8 cellular contexts compared by ENCODE assay signal in genomic region chr22:42947211-42947990, GRCh38.
A peak's percentile ranks its signal among the peaks of the same experiment; 100 is the strongest.
DNase-seq lines count a peak whose midpoint lies in the region; ATAC-seq, FAIRE-seq and TF ChIP-seq lines count a peak whose summit lies in the region.

No MANE protein-coding gene starts in this region.

- no peak for TF ChIP-seq CTCF in keratinocyte (optimal IDR thresholded peaks at IDR 0.05 in 1 of 3, IDR thresholded peaks at IDR 0.05 in 1 of 3, conservative IDR thresholded peaks at IDR 0.05 in 1 of 3; ENCODE audit: extremely low read depth in 1 of 3, insufficient read depth in 2 of 3, low read length in 3 of 3)
- TF ChIP-seq CTCF in upper lobe of right lung (IDR thresholded peaks at IDR 0.05), result no peak

- H3K4me1 ChIP-seq in keratinocyte (ENCODE audit: control insufficient read depth, extremely low read depth, insufficient read depth, low read length) (peaks cover 17% of the 10 kb centered on the region), upper lobe of right lung (peaks cover 39% of the 10 kb centered on the region)

- H3K9ac ChIP-seq in keratinocyte (ENCODE audit: control insufficient read depth, extremely low read depth, insufficient read depth, low read length), result no peak overlapping the region

- peak; percentile 5 for ATAC-seq in upper lobe of right lung
- no peak for ATAC-seq in HG02642 (IDR thresholded peaks at IDR 0.05; ENCODE audit: poor library complexity, unreplicated experiment)

- intact Hi-C loops in upper lobe of right lung (cut with DNase I), result no loop called here

- peaks cover 13% of the 10 kb centered on the region for H4K20me1 ChIP-seq in keratinocyte (ENCODE audit: control insufficient read depth, extremely low read depth, insufficient read depth, low read length)

- peaks cover 1 to 8% of the 10 kb centered on the region in 2 experiments for H3K36me3 ChIP-seq in keratinocyte (ENCODE audit: control insufficient read depth in 2 of 2, extremely low read depth in 1 of 2, insufficient read depth in 2 of 2, low read length in 2 of 2)
- H3K36me3 ChIP-seq in upper lobe of right lung, result no peaks in the 10 kb centered on the region
- no peaks in the 10 kb centered on the region; the same call in 1 of the 2 replicates for H3K36me3 ChIP-seq in H7 (replicated peaks; ENCODE audit: control insufficient read depth, insufficient read depth, low read length)

- no peaks in the 10 kb centered on the region for H3K9me3 ChIP-seq in keratinocyte (ENCODE audit: control insufficient read depth, low read depth, low read length)
- H3K9me3 ChIP-seq in upper lobe of right lung, result no peaks in the 10 kb centered on the region

- peak; percentile 17 to 70 (median 26) for DNase-seq in NCI-H1417 (lab: John Stamatoyannopoulos, UW)
- DNase-seq in NCI-H1417 treated with DMSO at 0.1 percent for 48 hours (lab: John Stamatoyannopoulos, UW), result no peak
- DNase-seq in SW480 (ENCODE audit: low spot score), result peak; percentile 93
- DNase-seq in keratinocyte (ENCODE audit: low read depth, low spot score), result no peak
- DNase-seq in upper lobe of right lung, result no peak
- DNase-seq in H7, result no peak
- no peak for DNase-seq in A172 (ENCODE audit: low spot score)

- H3K79me2 ChIP-seq in keratinocyte (ENCODE audit: control insufficient read depth, insufficient read depth, low read length), result peaks cover 74% of the 10 kb centered on the region

- H3K4me2 ChIP-seq in keratinocyte (ENCODE audit: control insufficient read depth, extremely low read depth, insufficient read depth, low read depth, low read length), result peak overlapping the region; percentile 19

- dilution Hi-C loops in keratinocyte (cut with MboI; ENCODE audit: extremely low pct_ligation_motif_present, low sequenced_read_pairs), result no loop called here

- FAIRE-seq in keratinocyte (lab: Jason Lieb, UNC), result peak; percentile 62

- H3K27ac ChIP-seq in keratinocyte (ENCODE audit: control insufficient read depth, insufficient read depth, low read length) (no peak overlapping the region), upper lobe of right lung (peak overlapping the region; percentile 1)

- no peak overlapping the region for H2AFZ ChIP-seq in keratinocyte (ENCODE audit: control insufficient read depth, low read length)

- H3K27me3 ChIP-seq in keratinocyte (ENCODE audit: control insufficient read depth, extremely low read depth, insufficient read depth, low read length) (no peaks in the 10 kb centered on the region), upper lobe of right lung (no peaks in the 10 kb centered on the region), H7 (ENCODE audit: control insufficient read depth, insufficient read depth, low read length) (no peaks in the 10 kb centered on the region)

- H3K4me3 ChIP-seq in keratinocyte (ENCODE audit: control insufficient read depth in 2 of 3, extremely low read depth in 1 of 3, insufficient read depth in 2 of 3, low read depth in 1 of 3, low read length in 3 of 3) (no peak overlapping the region), upper lobe of right lung (no peak overlapping the region), H7 (ENCODE audit: insufficient read depth, low read depth, low read length) (no peak overlapping the region)

- peaks cover 6% of the 10 kb centered on the region for H3K9me1 ChIP-seq in keratinocyte (ENCODE audit: control insufficient read depth, extremely low read depth, insufficient read depth, low read length)

Comparison
In these comparisons a context has a peak if more than half of its experiments do, and no peak if none do; other contexts are left out.
1. DNase-seq: peak in NCI-H1417 (3 of 3) and SW480 (single experiment); none in NCI-H1417 treated with DMSO at 0.1 percent for 48 hours (single experiment), keratinocyte (single experiment), upper lobe of right lung (single experiment), H7 (single experiment) and A172 (single experiment).